ENCODE assay signal across 7 cellular contexts in genomic region chr1:151165281-151165737, GRCh38. TPM values are rescaled to one million over a fixed set of nuclear protein-coding genes. Genes with fewer than 3 reads are reported as not detected.
DNase-seq lines count a peak whose midpoint lies in the region; ATAC-seq, FAIRE-seq and TF ChIP-seq lines count a peak whose summit lies in the region.

No MANE protein-coding gene starts in this region.

- no peak for FAIRE-seq in frontal cortex (lab: Jason Lieb, UNC)
- no peak for FAIRE-seq in RCC 7860 (lab: Jason Lieb, UNC)

- H3K36me3 ChIP-seq in GM06990 (ENCODE audit: control insufficient read depth, insufficient read depth, low read length) (peaks cover 6% of the 10 kb centered on the region), HUES6 (ENCODE audit: control insufficient read depth, insufficient read depth, low read length) (peaks cover 35% of the 10 kb centered on the region), neuronal stem cell (replicated peaks in 1 of 2; ENCODE audit: control insufficient read depth in 2 of 2, insufficient read depth in 2 of 2, low read length in 2 of 2) (peaks cover 23 to 49% of the 10 kb centered on the region in 2 donors)

- peak overlapping the region; percentile 93 for H2AFZ ChIP-seq in neuronal stem cell (ENCODE audit: low read length)

- H3K4me3 Mint-ChIP-seq in activated CD4-positive, alpha-beta memory T cell treated with anti-CD3 and anti-CD28 coated beads for 36 hours, result peak overlapping the region; percentile 92

- H3K4me1 ChIP-seq in HUES6 (ENCODE audit: control insufficient read depth, insufficient read depth, low read length) (peaks cover 7% of the 10 kb centered on the region), neuronal stem cell (ENCODE audit: control insufficient read depth in 2 of 2, insufficient read depth in 1 of 2, low read depth in 1 of 2, low read length in 2 of 2) (peaks cover 7 to 9% of the 10 kb centered on the region in 2 donors)

- no peak overlapping the region for H3K4ac ChIP-seq in neuronal stem cell (ENCODE audit: low read length)

- H3K27ac Mint-ChIP-seq in activated CD4-positive, alpha-beta memory T cell treated with anti-CD3 and anti-CD28 coated beads for 36 hours, result peak overlapping the region; percentile 92

- intact Hi-C loops in activated CD4-positive, alpha-beta memory T cell treated with anti-CD3 and anti-CD28 coated beads for 36 hours (cut with micrococcal nuclease), result loop anchor here (1.0 to 2.0 kb wide), 4 partner anchors 8 to 95 kb away; partner anchors contain the start of genes GABPB2, PIP5K1A and PSMD4

- H3K36me3 Mint-ChIP-seq in activated CD4-positive, alpha-beta memory T cell treated with anti-CD3 and anti-CD28 coated beads for 36 hours, result peaks cover 35% of the 10 kb centered on the region

- peak overlapping the region; percentile 67 for H3K4me2 ChIP-seq in neuronal stem cell (ENCODE audit: insufficient read depth, low read length, poor library complexity, severe bottlenecking)

- peaks cover 2% of the 10 kb centered on the region for H3K27me3 Mint-ChIP-seq in activated CD4-positive, alpha-beta memory T cell treated with anti-CD3 and anti-CD28 coated beads for 36 hours

- H2BK5ac ChIP-seq in neuronal stem cell (ENCODE audit: low read length), result no peak overlapping the region

- CTCF ChIA-PET in activated CD4-positive, alpha-beta memory T cell treated with anti-CD3 and anti-CD28 coated beads for 36 hours (lab: Charles Lee), result interaction anchor here (0.8 to 1.4 kb wide), 5 partner anchors 8 to 94 kb away, joined by 3 to 4 read pairs (median 4); partner anchors contain the start of genes GABPB2 and TNFAIP8L2

- POLR2A ChIA-PET in activated CD4-positive, alpha-beta memory T cell treated with anti-CD3 and anti-CD28 coated beads for 36 hours (lab: Charles Lee), result interaction anchor here (3.4 kb wide), 1 partner anchor 8 kb away, joined by 18 read pairs; the partner anchor contains the start of gene TNFAIP8L2

- peak overlapping the region; percentile 42 for H3K18ac ChIP-seq in neuronal stem cell (ENCODE audit: low read length)

- no peaks in the 10 kb centered on the region for H3K27me3 ChIP-seq in GM06990 (replicated peaks; ENCODE audit: control insufficient read depth, insufficient read depth, low read length)
- H3K27me3 ChIP-seq in HUES6 (ENCODE audit: control insufficient read depth, insufficient read depth, low read length), result no peaks in the 10 kb centered on the region
- H3K27me3 ChIP-seq in neuronal stem cell (ENCODE audit: control insufficient read depth in 3 of 3, insufficient read depth in 3 of 3, low read depth in 1 of 3, low read length in 3 of 3), result no peaks in the 10 kb centered on the region

- peak overlapping the region; percentile 18; the same call in 1 of the 2 replicates for H3K27ac ChIP-seq in HUES6 (ENCODE audit: low read depth, low read length)
- H3K27ac ChIP-seq in neuronal stem cell (replicated peaks; ENCODE audit: low read length), result peak overlapping the region; percentile 63

- H2BK12ac ChIP-seq in neuronal stem cell (ENCODE audit: low read length), result no peak overlapping the region

- H3K9me3 ChIP-seq in HUES6 (ENCODE audit: control insufficient read depth, insufficient read depth, low read depth, low read length) (no peaks in the 10 kb centered on the region), neuronal stem cell (replicated peaks in 1 of 2; ENCODE audit: control insufficient read depth in 2 of 2, insufficient read depth in 1 of 2, low read depth in 1 of 2, low read length in 2 of 2) (no peaks in the 10 kb centered on the region)

- peaks cover 53% of the 10 kb centered on the region for H3K4me1 Mint-ChIP-seq in activated CD4-positive, alpha-beta memory T cell treated with anti-CD3 and anti-CD28 coated beads for 36 hours (ENCODE audit: low read depth)

- H2BK120ac ChIP-seq in neuronal stem cell (ENCODE audit: low read depth, low read length), result no peak overlapping the region

- H3K23ac ChIP-seq in neuronal stem cell (ENCODE audit: low read depth, low read length, poor library complexity), result no peak overlapping the region

- no peak for DNase-seq in GM06990 (ENCODE audit: extremely low read depth, insufficient read length)
- DNase-seq in activated CD4-positive, alpha-beta memory T cell treated with anti-CD3 and anti-CD28 coated beads for 36 hours, result peak; percentile 26
- peak; percentile 34 to 60 for DNase-seq in frontal cortex (ENCODE audit: low spot score in 2 of 2)
- peak; percentile 66 for DNase-seq in neuronal stem cell (ENCODE audit: low spot score)
- no peak for DNase-seq in RCC 7860 (ENCODE audit: low spot score)

- H2BK15ac ChIP-seq in neuronal stem cell (ENCODE audit: low read length), result no peak overlapping the region

- H3K9ac ChIP-seq in HUES6 (ENCODE audit: low read length), result peak overlapping the region; percentile 63
- H3K9ac ChIP-seq in neuronal stem cell (ENCODE audit: low read depth, low read length, poor library complexity), result no peak overlapping the region

- peak overlapping the region; percentile 69 for H3K4me3 ChIP-seq in GM06990 (replicated peaks; ENCODE audit: low read depth, low read length)
- peak overlapping the region; percentile 95 for H3K4me3 ChIP-seq in HUES6 (ENCODE audit: low read depth, low read length)
- H3K4me3 ChIP-seq in neuronal stem cell (ENCODE audit: low read length in 2 of 2), result peak overlapping the region; percentile 85 to 88

- no peak overlapping the region for H2AK5ac ChIP-seq in neuronal stem cell (ENCODE audit: low read depth, low read length)

- no peak for TF ChIP-seq CTCF in GM06990 (IDR thresholded peaks at IDR 0.05; ENCODE audit: insufficient read depth, low read length, poor library complexity, severe bottlenecking)

- no peak overlapping the region for H3K14ac ChIP-seq in neuronal stem cell (ENCODE audit: low read length)

- no peak overlapping the region for H4K91ac ChIP-seq in neuronal stem cell (ENCODE audit: low read depth, low read length, poor library complexity)

- H3K79me1 ChIP-seq in neuronal stem cell (ENCODE audit: low read depth, low read length), result peaks cover 4% of the 10 kb centered on the region

- no CpG with 5 or more reads among the region's 15 CpGs for WGBS in neuronal stem cell (ENCODE audit: extremely low coverage in 2 of 2, insufficient read length in 2 of 2, insufficient replicate concordance in 1 of 2), 2 donors

- no peak for ATAC-seq in GM19035 (IDR thresholded peaks at IDR 0.05; ENCODE audit: unreplicated experiment)

- no peak overlapping the region for H4K8ac ChIP-seq in neuronal stem cell (ENCODE audit: low read depth, low read length)

- no peaks in the 10 kb centered on the region for H3K9me3 Mint-ChIP-seq in activated CD4-positive, alpha-beta memory T cell treated with anti-CD3 and anti-CD28 coated beads for 36 hours

RNA-seq across cellular contexts. Expression of gene LYSMD1, which starts 0.4 kb away (rescaled TPM):
- 1 to 10 TPM; 1.8 to 2.6 TPM for total RNA-seq in activated CD4-positive, alpha-beta memory T cell treated with anti-CD3 and anti-CD28 coated beads for 36 hours
- total RNA-seq in frontal cortex, result 24.1 TPM
- 7.6 TPM for polyA plus RNA-seq in neuronal stem cell (2013, experiment 1 of 2)
- polyA plus RNA-seq in neuronal stem cell (2013, experiment 2 of 2), result 6.8 TPM

RNA-seq across cellular contexts. Expression of gene SCNM1, which starts 0.6 kb away (rescaled TPM):
- total RNA-seq in activated CD4-positive, alpha-beta memory T cell treated with anti-CD3 and anti-CD28 coated beads for 36 hours, result 10 to 100 TPM; 67.5 to 67.8 TPM
- 27.3 TPM for total RNA-seq in frontal cortex
- polyA plus RNA-seq in neuronal stem cell (2013, experiment 1 of 2), result 38.6 TPM
- 37.5 TPM for polyA plus RNA-seq in neuronal stem cell (2013, experiment 2 of 2)

RNA-seq across cellular contexts. Expression of gene TNFAIP8L2, which starts 8.9 kb away (rescaled TPM):
- 10 to 100 TPM; 24.2 to 26.7 TPM for total RNA-seq in activated CD4-positive, alpha-beta memory T cell treated with anti-CD3 and anti-CD28 coated beads for 36 hours
- total RNA-seq in frontal cortex, result 0.82 TPM
- polyA plus RNA-seq in neuronal stem cell (2013, experiment 1 of 2), result not detected
- polyA plus RNA-seq in neuronal stem cell (2013, experiment 2 of 2), result not detected

RNA-seq across cellular contexts. Expression of gene TMOD4, which starts 10.5 kb away (rescaled TPM):
- 1 to 10 TPM; 1.7 to 2.7 TPM for total RNA-seq in activated CD4-positive, alpha-beta memory T cell treated with anti-CD3 and anti-CD28 coated beads for 36 hours
- not detected for total RNA-seq in frontal cortex
- 0.24 TPM for polyA plus RNA-seq in neuronal stem cell (2013, experiment 1 of 2)
- polyA plus RNA-seq in neuronal stem cell (2013, experiment 2 of 2), result 0.33 TPM

RNA-seq across cellular contexts. Expression of gene SEMA6C, which starts 18.9 kb away (rescaled TPM):
- 1 to 10 TPM; 1.9 to 2.5 TPM for total RNA-seq in activated CD4-positive, alpha-beta memory T cell treated with anti-CD3 and anti-CD28 coated beads for 36 hours
- total RNA-seq in frontal cortex, result 16.7 TPM
- polyA plus RNA-seq in neuronal stem cell (2013, experiment 1 of 2), result 15.6 TPM
- 17.4 TPM for polyA plus RNA-seq in neuronal stem cell (2013, experiment 2 of 2)

Comparison
In these comparisons a context has a peak if more than half of its experiments do, and no peak if none do; other contexts are left out.
1. DNase-seq: peak in activated CD4-positive, alpha-beta memory T cell treated with anti-CD3 and anti-CD28 coated beads for 36 hours (single experiment), frontal cortex (2 of 2) and neuronal stem cell (single experiment); none in GM06990 (single experiment) and RCC 7860 (single experiment).
2. RNA of gene TNFAIP8L2, which starts 8.9 kb away (total RNA-seq): 24.2 to 26.7 TPM in activated CD4-positive, alpha-beta memory T cell treated with anti-CD3 and anti-CD28 coated beads for 36 hours; 0.82 TPM in frontal cortex (single experiment); every median in the first group is over 10 times any median in the second.
3. Peak in every context shown above with its lines, with median percentiles within 50 percentile points of each other: H3K4me3 ChIP-seq.